Comparison of ENCODE assay signal across 8 cellular contexts in genomic region chr6:166341464-166341863, GRCh38. TPM values are rescaled to one million over a fixed set of nuclear protein-coding genes. Genes with fewer than 3 reads are reported as not detected.
DNase-seq lines count a peak whose midpoint lies in the region; ATAC-seq and TF ChIP-seq lines count a peak whose summit lies in the region.

No MANE protein-coding gene starts in this region.

- H3K4me2 ChIP-seq in DOHH2 (ENCODE audit: low read length) (peak overlapping the region; percentile 89), OCI-LY1 (ENCODE audit: low read length) (peak overlapping the region; percentile 89), osteoblast (ENCODE audit: insufficient read depth, low read length) (peak overlapping the region; percentile 81)

- peaks cover 70% of the 10 kb centered on the region for H3K79me2 ChIP-seq in DOHH2 (ENCODE audit: control insufficient read depth, low read length)
- peaks cover 25% of the 10 kb centered on the region for H3K79me2 ChIP-seq in OCI-LY1 (ENCODE audit: insufficient read depth, low read length)
- H3K79me2 ChIP-seq in osteoblast (ENCODE audit: insufficient read depth, low read length), result peaks cover 62% of the 10 kb centered on the region

- H3K9me3 ChIP-seq in DOHH2 (ENCODE audit: control insufficient read depth, insufficient read depth, low read length) (no peaks in the 10 kb centered on the region), OCI-LY1 (ENCODE audit: low read length) (no peaks in the 10 kb centered on the region), osteoblast (ENCODE audit: low read depth, low read length) (no peaks in the 10 kb centered on the region)
- H3K9me3 ChIP-seq in effector memory CD4-positive, alpha-beta T cell (ENCODE audit: control insufficient read depth, low read length), result no peaks in the 10 kb centered on the region

- H3K9me2 ChIP-seq in DOHH2 (replicated peaks; ENCODE audit: control insufficient read depth, low read length) (no peaks in the 10 kb centered on the region), OCI-LY1 (ENCODE audit: low read depth, low read length) (no peaks in the 10 kb centered on the region)

- H3K27ac ChIP-seq in DOHH2 (ENCODE audit: low read depth, low read length) (peak overlapping the region; percentile 87), OCI-LY1 (ENCODE audit: low read depth, low read length, poor library complexity, severe bottlenecking) (no peak overlapping the region), osteoblast (ENCODE audit: low read depth, low read length) (peak overlapping the region; percentile 92)
- no peak overlapping the region for H3K27ac ChIP-seq in effector memory CD4-positive, alpha-beta T cell (ENCODE audit: insufficient read depth, low read length, poor library complexity, severe bottlenecking)

- no peak for DNase-seq in effector memory CD4-positive, alpha-beta T cell
- DNase-seq in osteoblast (ENCODE audit: insufficient read length, low spot score, missing footprints) (no peak), NCI-H2081 treated with DMSO at 0.1 percent for 48 hours (lab: John Stamatoyannopoulos, UW) (no peak), occipital lobe (lab: John Stamatoyannopoulos, UW) (no peak), COR-L47 (lab: John Stamatoyannopoulos, UW) (no peak)

- peak overlapping the region; percentile 92 for H3K9ac ChIP-seq in OCI-LY1 (ENCODE audit: low read length)

- peaks cover 6% of the 10 kb centered on the region for H3F3A ChIP-seq in DOHH2 (ENCODE audit: control insufficient read depth, insufficient read depth)
- H3F3A ChIP-seq in OCI-LY1 (ENCODE audit: insufficient read depth, low read length), result no peaks in the 10 kb centered on the region

- peaks cover 50% of the 10 kb centered on the region for H3K4me1 ChIP-seq in DOHH2 (ENCODE audit: control insufficient read depth, low read length)
- H3K4me1 ChIP-seq in OCI-LY1 (ENCODE audit: insufficient read depth, low read length, severe bottlenecking), result peaks cover 36% of the 10 kb centered on the region
- peaks cover 4% of the 10 kb centered on the region for H3K4me1 ChIP-seq in effector memory CD4-positive, alpha-beta T cell (ENCODE audit: control insufficient read depth, insufficient read depth, low read length, poor library complexity, severe bottlenecking)
- peaks cover 14% of the 10 kb centered on the region for H3K4me1 ChIP-seq in osteoblast (ENCODE audit: insufficient read depth, low read length)

- no peaks in the 10 kb centered on the region for H3K27me3 ChIP-seq in DOHH2 (ENCODE audit: control insufficient read depth, low read length)
- no peaks in the 10 kb centered on the region for H3K27me3 ChIP-seq in OCI-LY1 (ENCODE audit: insufficient read depth, low read length)
- H3K27me3 ChIP-seq in effector memory CD4-positive, alpha-beta T cell (replicated peaks; ENCODE audit: control insufficient read depth, insufficient read depth, low read length, poor library complexity, severe bottlenecking), result no peaks in the 10 kb centered on the region
- H3K27me3 ChIP-seq in osteoblast (ENCODE audit: insufficient read depth, low read length), result no peaks in the 10 kb centered on the region

- H3K4me3 ChIP-seq in DOHH2 (ENCODE audit: low read length) (peak overlapping the region; percentile 99), OCI-LY1 (ENCODE audit: low read depth, low read length, poor library complexity, severe bottlenecking) (peak overlapping the region; percentile 95), osteoblast (ENCODE audit: insufficient read depth, low read length) (peak overlapping the region; percentile 95)
- peak overlapping the region; percentile 89 for H3K4me3 ChIP-seq in effector memory CD4-positive, alpha-beta T cell (ENCODE audit: insufficient read depth, low read depth, low read length, poor library complexity, severe bottlenecking)

- no peak for TF ChIP-seq CTCF in DOHH2 (IDR thresholded peaks at IDR 0.05; ENCODE audit: low read depth, low read length, poor library complexity, severe bottlenecking)
- TF ChIP-seq CTCF in OCI-LY1 (IDR thresholded peaks at IDR 0.05; ENCODE audit: low read length), result no peak
- no peak for TF ChIP-seq CTCF in osteoblast (IDR thresholded peaks at IDR 0.05; ENCODE audit: extremely low read depth, low read depth, low read length)

- ATAC-seq in HG03378 (IDR thresholded peaks at IDR 0.05; ENCODE audit: unreplicated experiment), result no peak

- H3K36me3 ChIP-seq in DOHH2 (ENCODE audit: control insufficient read depth, low read length) (peaks cover 56% of the 10 kb centered on the region), OCI-LY1 (ENCODE audit: insufficient read depth, low read length) (peaks cover 22% of the 10 kb centered on the region; the same call in 1 of the 2 replicates), osteoblast (ENCODE audit: insufficient read depth, low read length) (peaks cover 12% of the 10 kb centered on the region)
- H3K36me3 ChIP-seq in effector memory CD4-positive, alpha-beta T cell (ENCODE audit: control insufficient read depth, insufficient read depth, low read length), result peaks cover 7% of the 10 kb centered on the region

- H4K20me1 ChIP-seq in DOHH2 (ENCODE audit: control insufficient read depth, insufficient read depth, low read depth, low read length) (peaks cover 12% of the 10 kb centered on the region), OCI-LY1 (ENCODE audit: insufficient read depth, low read length) (no peaks in the 10 kb centered on the region), osteoblast (ENCODE audit: insufficient read depth, low read length) (peaks cover 44% of the 10 kb centered on the region)

- H2AFZ ChIP-seq in OCI-LY1 (ENCODE audit: low read length), result no peak overlapping the region
- no peak overlapping the region for H2AFZ ChIP-seq in osteoblast (ENCODE audit: low read length)

RNA-seq across cellular contexts. Expression of gene SFT2D1, which starts 0.9 kb away (rescaled TPM):
- total RNA-seq in osteoblast, result 22.1 and 25.7 TPM in 2 replicates
- total RNA-seq in occipital lobe, result 24.2 TPM

RNA-seq across cellular contexts. Expression of gene PRR18, which starts 33.3 kb away (rescaled TPM):
- total RNA-seq in osteoblast (0.29 TPM in 1 of 2 replicates, not detected in the other), occipital lobe (0.47 TPM)

RNA-seq across cellular contexts. Expression of gene MPC1, which starts 41.3 kb away (rescaled TPM):
- 23.5 and 29.5 TPM in 2 replicates for total RNA-seq in osteoblast
- total RNA-seq in occipital lobe, result 57.7 TPM

Comparison
In these comparisons a context has a peak if more than half of its experiments do, and no peak if none do; other contexts are left out.
1. H3K27ac ChIP-seq: peak in DOHH2 (single experiment) and osteoblast (single experiment); none in OCI-LY1 (single experiment) and effector memory CD4-positive, alpha-beta T cell (single experiment).
2. Peak in every context shown above with its lines, with median percentiles within 50 percentile points of each other: H3K4me2 ChIP-seq and H3K4me3 ChIP-seq.